In genomic region chr15:77083381-77084160, GRCh38 we compare ENCODE assay signal across 8 cellular contexts. TPM values are rescaled to one million over a fixed set of nuclear protein-coding genes. Genes with fewer than 3 reads are reported as not detected.
DNase-seq lines count a peak whose midpoint lies in the region; ATAC-seq, FAIRE-seq and TF ChIP-seq lines count a peak whose summit lies in the region.

No MANE protein-coding gene starts in this region.

- H3K27me3 Mint-ChIP-seq in type B pancreatic cell = no peaks in the 10 kb centered on the region

- WGBS in pancreas, 2 donors = 12 to 13% methylated on average over 21 of the region's 21 CpGs

- peaks cover 5% of the 10 kb centered on the region for H3K4me1 Mint-ChIP-seq in type B pancreatic cell (ENCODE audit: unreplicated experiment)

- intact Hi-C loops in pancreas (cut with DNase I) = no loop called here

- H3K4me1 ChIP-seq in HUES6 (ENCODE audit: control insufficient read depth, insufficient read depth, low read length) = no peaks in the 10 kb centered on the region
- no peaks in the 10 kb centered on the region for H3K4me1 ChIP-seq in cardiac muscle cell (ENCODE audit: low read depth)
- H3K4me1 ChIP-seq in pancreas = peaks cover 0 to 5% (median 0%) of the 10 kb centered on the region in 3 donors

- FAIRE-seq in pancreas (lab: Jason Lieb, UNC) = no peak

- H3K9me3 Mint-ChIP-seq in type B pancreatic cell = no peaks in the 10 kb centered on the region

- H3K27ac Mint-ChIP-seq in type B pancreatic cell = peak overlapping the region; percentile 59

- no peak for TF ChIP-seq CTCF in cardiac muscle cell (IDR thresholded peaks at IDR 0.05; ENCODE audit: low read depth, low read length)
- TF ChIP-seq CTCF in pancreas (IDR thresholded peaks at IDR 0.05) = no peak
- TF ChIP-seq CTCF in type B pancreatic cell (conservative IDR thresholded peaks at IDR 0.05) = no peak

- H3K4me3 Mint-ChIP-seq in type B pancreatic cell = peak overlapping the region; percentile 79

- H3K36me3 ChIP-seq in HUES6 (ENCODE audit: control insufficient read depth, insufficient read depth, low read length) = no peaks in the 10 kb centered on the region
- no peaks in the 10 kb centered on the region for H3K36me3 ChIP-seq in cardiac muscle cell
- H3K36me3 ChIP-seq in pancreas = no peaks in the 10 kb centered on the region

- H3K27me3 ChIP-seq in HUES6 (ENCODE audit: control insufficient read depth, insufficient read depth, low read length) = no peaks in the 10 kb centered on the region
- H3K27me3 ChIP-seq in cardiac muscle cell = no peaks in the 10 kb centered on the region
- no peaks in the 10 kb centered on the region for H3K27me3 ChIP-seq in pancreas

- no peaks in the 10 kb centered on the region for H3K36me3 Mint-ChIP-seq in type B pancreatic cell

- no peak overlapping the region for H3K9ac ChIP-seq in HUES6 (ENCODE audit: low read length)

- no peaks in the 10 kb centered on the region for H3K9me3 ChIP-seq in HUES6 (ENCODE audit: control insufficient read depth, insufficient read depth, low read depth, low read length)
- no peaks in the 10 kb centered on the region for H3K9me3 ChIP-seq in cardiac muscle cell (ENCODE audit: low read depth)
- no peaks in the 10 kb centered on the region for H3K9me3 ChIP-seq in pancreas

- H3K27ac ChIP-seq in HUES6 (ENCODE audit: low read depth, low read length) (no peak overlapping the region), cardiac muscle cell (no peak overlapping the region), pancreas (peak overlapping the region in 2 of 4 donors; percentile 2 to 39)

- H3K4me3 ChIP-seq in HUES6 (ENCODE audit: low read depth, low read length) (0 out of 2 replicates have a peak overlapping the region, but pooled peaks have one; percentile 2), cardiac muscle cell (peak overlapping the region; percentile 7), pancreas (peak overlapping the region in 2 of 4 donors; percentile 16 to 26)

- DNase-seq in SIG-M5 treated with dmso at 0.1 percent for 504 hours (lab: John Stamatoyannopoulos, UW; ENCODE audit: unreplicated experiment) (peak; percentile 56), SIG-M5 (lab: John Stamatoyannopoulos, UW) (no peak), RPMI8226 (peak; percentile 74), cardiac muscle cell (ENCODE audit: low read depth in 1 of 2, low spot score in 1 of 2) (peak; percentile 88 to 91), pancreas (peak; percentile 80 to 94 (median 90)), type B pancreatic cell (ENCODE audit: extremely low spot score, unreplicated experiment) (no peak)
- DNase-seq in activated naive CD4-positive, alpha-beta T cell treated with anti-CD3 and anti-CD28 coated beads, Interleukin-2, amount 50 U/mL, for 16 hours = peak; percentile 52

- peak; percentile 99 to 100 (median 100) for ATAC-seq in pancreas

RNA-seq across cellular contexts. Expression of gene TSPAN3, which starts 12.7 kb away (rescaled TPM):
- total RNA-seq in cardiac muscle cell = 302 and 316 TPM in 2 replicates
- 411 and 427 TPM in 2 replicates for polyA plus RNA-seq in cardiac muscle cell
- total RNA-seq in pancreas = 100 to 1,000 TPM in 2 of 6 donors, 10 to 100 TPM in 4; 71.6 to 158 (median 88.5) TPM
- polyA plus RNA-seq in pancreas = 100 to 1,000 TPM in 1 of 2 donors, 10 to 100 TPM in 1; 86.7 to 173 TPM
- total RNA-seq in type B pancreatic cell (ENCODE audit: low replicate concordance) = 288 and 377 TPM in 2 replicates

Comparison
In these comparisons a context has a peak if more than half of its experiments do, and no peak if none do; other contexts are left out.
1. DNase-seq: peak in SIG-M5 treated with dmso at 0.1 percent for 504 hours (single experiment), RPMI8226 (single experiment), activated naive CD4-positive, alpha-beta T cell treated with anti-CD3 and anti-CD28 coated beads, Interleukin-2, amount 50 U/mL, for 16 hours (single experiment), cardiac muscle cell (2 of 2) and pancreas (6 of 6); none in SIG-M5 (single experiment) and type B pancreatic cell (single experiment).